In genomic region chr1:236952279-236953003, GRCh38 we compare ENCODE assay signal across 29 cellular contexts. TPM values are rescaled to one million over a fixed set of nuclear protein-coding genes. Genes with fewer than 3 reads are reported as not detected.
DNase-seq lines count a peak whose midpoint lies in the region; ATAC-seq and TF ChIP-seq lines count a peak whose summit lies in the region.
"Had no signal": no experiment of that assay in that cellular context is flagged by ENCODE, and none has a peak within 500 bp of the region (broad histone marks: within the 10 kb centered on the region; RNA-seq: fewer than 3 reads in every experiment).

No MANE protein-coding gene starts in this region.

- POLR2A ChIA-PET in HEK293 (lab: Yijun Ruan, JAX), result interaction anchor here (1.1 kb wide), 1 partner anchor 89 kb away, joined by 3 read pairs; the partner anchor contains the start of gene RYR2

- H3K27ac ChIP-seq in HEK293 (ENCODE audit: extremely low read depth, low read depth, low read length) (no peak overlapping the region), ascending aorta (peak overlapping the region; percentile 73 to 82), iPS-20b (ENCODE audit: low read length) (no peak overlapping the region), stomach smooth muscle (ENCODE audit: low read length) (peak overlapping the region; percentile 78)
- H3K27ac ChIP-seq: BLaER1, pancreas, SJSA1, VCaP had no signal

- H3K9ac ChIP-seq in iPS-20b (ENCODE audit: low read depth, low read length), result peak overlapping the region; percentile 43; the same call in 1 of the 2 replicates
- H3K9ac ChIP-seq in stomach smooth muscle (ENCODE audit: low read length in 2 of 2), result peak overlapping the region; percentile 1 to 62
- H3K9ac ChIP-seq: BLaER1 had no signal

- H3K36me3 ChIP-seq in HEK293 (ENCODE audit: control insufficient read depth in 2 of 2, insufficient read depth in 1 of 2, low read length in 2 of 2), result no peaks in the 10 kb centered on the region
- no peaks in the 10 kb centered on the region for H3K36me3 ChIP-seq in ascending aorta
- H3K36me3 ChIP-seq in iPS-20b (ENCODE audit: insufficient read depth, low read depth, low read length), result no peaks in the 10 kb centered on the region
- H3K36me3 ChIP-seq in stomach smooth muscle (ENCODE audit: control insufficient read depth in 2 of 2, insufficient read depth in 2 of 2, low read length in 2 of 2), result no peaks in the 10 kb centered on the region
- H3K36me3 ChIP-seq: BLaER1, pancreas, SJSA1 had no signal

- H3K4me1 ChIP-seq in HEK293 (ENCODE audit: control insufficient read depth, insufficient read depth, low read length) (peaks cover 11% of the 10 kb centered on the region), ascending aorta (peaks cover 0 to 9% of the 10 kb centered on the region in 2 donors), iPS-20b (ENCODE audit: insufficient read depth, low read length) (peaks cover 16% of the 10 kb centered on the region; the same call in 1 of the 2 replicates), stomach smooth muscle (ENCODE audit: control insufficient read depth, insufficient read depth, low read length) (peaks cover 12% of the 10 kb centered on the region)
- H3K4me1 ChIP-seq: BLaER1, pancreas, SJSA1 had no signal

- TF ChIP-seq CTCF in HEK293 (tag by site-specific recombination; IDR thresholded peaks at IDR 0.05) (no peak), ascending aorta (IDR thresholded peaks at IDR 0.05) (no peak), omental fat pad (IDR thresholded peaks at IDR 0.05) (no peak)

- DNase-seq in ascending aorta (ENCODE audit: low spot score in 2 of 2), result peak in 1 of 2 donors; percentile 68
- DNase-seq in omental fat pad (ENCODE audit: low spot score), result no peak
- DNase-seq in NCI-H2171 (lab: John Stamatoyannopoulos, UW), result no peak
- DNase-seq in stimulated activated naive CD4-positive, alpha-beta T cell (lab: John Stamatoyannopoulos, UW), result no peak
- DNase-seq: activated CD4-positive, alpha-beta T cell treated with anti-CD3 and anti-CD28 coated beads for 48 hours; DMS53; effector memory CD8-positive, alpha-beta T cell; erythroblast; HFFc6; IMR-90; kidney glomerular epithelial cell; NCI-H1417 treated with DMSO at 0.1 percent for 48 hours; NCI-H748 treated with DMSO at 0.1 percent for 48 hours; nephron progenitor cell; pancreas; retina; small intestine; stimulated activated naive CD4-positive, alpha-beta T cell treated with Interleukin-2 at 50 U/mL for 16 hours; T1000 had no signal

- H3K27me3 ChIP-seq in ascending aorta (no peaks in the 10 kb centered on the region), iPS-20b (ENCODE audit: insufficient read depth, low read length) (no peaks in the 10 kb centered on the region), stomach smooth muscle (ENCODE audit: control insufficient read depth in 1 of 2, insufficient read depth in 2 of 2, low read length in 2 of 2) (no peaks in the 10 kb centered on the region)
- H3K27me3 ChIP-seq: BLaER1, pancreas had no signal

- H3K9me3 ChIP-seq in HEK293 (ENCODE audit: control insufficient read depth, insufficient read depth, low read depth, low read length) (no peaks in the 10 kb centered on the region), ascending aorta (no peaks in the 10 kb centered on the region), iPS-20b (ENCODE audit: insufficient read depth, low read depth, low read length) (no peaks in the 10 kb centered on the region), stomach smooth muscle (ENCODE audit: control insufficient read depth in 2 of 2, low read length in 2 of 2) (no peaks in the 10 kb centered on the region)
- H3K9me3 ChIP-seq: pancreas, SJSA1 had no signal

- H3K4me3 ChIP-seq in HEK293 (ENCODE audit: low read depth, low read length) (no peak overlapping the region), ascending aorta (peak overlapping the region in 1 of 2 donors; percentile 48), iPS-20b (ENCODE audit: low read length) (no peak overlapping the region), stomach smooth muscle (ENCODE audit: low read length in 2 of 2) (peak overlapping the region; percentile 10 to 54)
- H3K4me3 ChIP-seq: BLaER1, pancreas, SJSA1 had no signal

- intact Hi-C loops in ascending aorta (cut with DNase I), result no loop called here

- ATAC-seq in omental fat pad (ENCODE audit: low FRiP score), result no peak
- ATAC-seq: effector memory CD8-positive, alpha-beta T cell; pancreas had no signal

- CTCF ChIA-PET in HEK293 (lab: Yijun Ruan, JAX), result interaction anchor here (0.6 to 1.1 kb wide), 3 partner anchors 15 to 215 kb away, joined by 4 to 6 read pairs (median 5); no protein-coding TSS in a partner anchor

TF ChIP-seq in HEK293, 187 proteins besides CTCF, POLR2A, EP300 and RAD21:
- no peak for TF ChIP-seq ZNF548 (tag by site-specific recombination; IDR thresholded peaks at IDR 0.05)
- no peak for TF ChIP-seq ZFHX2 (tag by site-specific recombination; conservative IDR thresholded peaks at IDR 0.05)
- no peak for TF ChIP-seq ZNF404 (tag by site-specific recombination; IDR thresholded peaks at IDR 0.05)
- no peak for TF ChIP-seq ZNF184 (tag by site-specific recombination; IDR thresholded peaks at IDR 0.05)
- no peak for TF ChIP-seq ZNF48 (tag by site-specific recombination; IDR thresholded peaks at IDR 0.05)
- peak; percentile 98 for TF ChIP-seq SCRT2 (tag by site-specific recombination; IDR thresholded peaks at IDR 0.05)
- peak; percentile 98 for TF ChIP-seq SCRT1 (tag by site-specific recombination; IDR thresholded peaks at IDR 0.05; ENCODE audit: borderline replicate concordance)
- no peak for TF ChIP-seq ZBTB11 (tag by site-specific recombination; conservative IDR thresholded peaks at IDR 0.05; ENCODE audit: low read depth)
- TF ChIP-seq EGR2 (tag by site-specific recombination; IDR thresholded peaks at IDR 0.05; ENCODE audit: low read depth), result no peak
- no peak for TF ChIP-seq ZNF175 (tag by site-specific recombination; IDR thresholded peaks at IDR 0.05)
- TF ChIP-seq, protein P1, sequence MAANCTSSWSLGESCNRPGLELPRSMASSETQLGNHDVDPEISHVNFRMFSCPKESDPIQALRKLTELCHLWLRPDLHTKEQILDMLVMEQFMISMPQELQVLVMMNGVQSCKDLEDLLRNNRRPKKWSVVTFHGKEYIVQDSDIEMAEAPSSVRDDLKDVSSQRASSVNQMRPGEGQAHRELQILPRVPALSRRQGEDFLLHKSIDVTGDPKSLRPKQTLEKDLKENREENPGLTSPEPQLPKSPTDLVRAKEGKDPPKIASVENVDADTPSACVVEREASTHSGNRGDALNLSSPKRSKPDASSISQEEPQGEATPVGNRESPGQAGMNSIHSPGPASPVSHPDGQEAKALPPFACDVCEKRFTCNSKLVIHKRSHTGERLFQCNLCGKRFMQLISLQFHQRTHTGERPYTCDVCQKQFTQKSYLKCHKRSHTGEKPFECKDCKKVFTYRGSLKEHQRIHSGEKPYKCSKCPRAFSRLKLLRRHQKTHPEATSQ (tag by site-specific recombination; IDR thresholded peaks at IDR 0.05), result no peak

RNA-seq across cellular contexts. Expression of gene MT1HL1, which starts 51.8 kb away (rescaled TPM):
- total RNA-seq in ascending aorta (not detected), omental fat pad (not detected)
- total RNA-seq: activated T-helper 2 cell treated with anti-CD3 and anti-CD28 coated beads, Interferon-gamma antibody, Interleukin-2, Interleukin-4, amounts not matched to agents 10 μg/mL and 5 μg/mL and 100 μg/mL, durations not matched to agents 14 hours and 24 hours and 36 hours; HFFc6; IMR-90; LHCN-M2; lung microvascular endothelial cell; pancreas; RPMI7951; SJSA1 had no signal

Comparison
In these comparisons a context has a peak if more than half of its experiments do, and no peak if none do; other contexts are left out.
1. H3K27ac ChIP-seq: peak in ascending aorta (2 of 2) and stomach smooth muscle (single experiment); none in HEK293 (single experiment) and iPS-20b (single experiment).
2. H3K4me3 ChIP-seq: peak in stomach smooth muscle (2 of 2); none in HEK293 (single experiment) and iPS-20b (single experiment).